ENCODE assay signal across 13 cellular contexts in genomic region chr2:126665483-126665882, GRCh38. TPM values are rescaled to one million over a fixed set of nuclear protein-coding genes. Genes with fewer than 3 reads are reported as not detected.
DNase-seq lines count a peak whose midpoint lies in the region; TF ChIP-seq lines count a peak whose summit lies in the region.
"Had no signal": no experiment of that assay in that cellular context is flagged by ENCODE, and none has a peak within 500 bp of the region (broad histone marks: within the 10 kb centered on the region; RNA-seq: fewer than 3 reads in every experiment).

No MANE protein-coding gene starts in this region.

- WGBS in H9 (ENCODE audit: extremely low coverage, insufficient read length, low lambda C conversion rate), result no CpG with 5 or more reads among the region's 9 CpGs
- no CpG with 5 or more reads among the region's 9 CpGs for WGBS in neuronal stem cell (ENCODE audit: extremely low coverage in 2 of 2, insufficient read length in 2 of 2, insufficient replicate concordance in 1 of 2), 2 donors

- H2BK12ac ChIP-seq in H9 (ENCODE audit: insufficient read length, low read depth, low read length), result no peak overlapping the region
- H2BK12ac ChIP-seq in neuronal stem cell (ENCODE audit: low read length), result no peak overlapping the region

- peaks cover 67% of the 10 kb centered on the region for H3K4me1 ChIP-seq in CD4-positive, alpha-beta memory T cell (ENCODE audit: insufficient read depth, low read length)
- no peaks in the 10 kb centered on the region for H3K4me1 ChIP-seq in H9 (ENCODE audit: insufficient read depth, low read length)
- H3K4me1 ChIP-seq in neuronal stem cell (ENCODE audit: control insufficient read depth in 2 of 2, insufficient read depth in 1 of 2, low read depth in 1 of 2, low read length in 2 of 2), result peaks cover 20 to 21% of the 10 kb centered on the region in 2 donors

- CTCF ChIA-PET in CD4-positive, alpha-beta memory T cell (lab: Charles Lee; ENCODE audit: partially characterized antibody), result interaction anchor here (2.0 kb wide), 1 partner anchor 12 kb away, joined by 6 read pairs; no protein-coding TSS in a partner anchor

- no peaks in the 10 kb centered on the region for H3K9me3 ChIP-seq in CD4-positive, alpha-beta memory T cell (ENCODE audit: control insufficient read depth in 1 of 2, low read length in 2 of 2)
- H3K9me3 ChIP-seq in H9 (ENCODE audit: control insufficient read depth, low read depth, low read length) (no peaks in the 10 kb centered on the region), neuronal stem cell (replicated peaks in 1 of 2; ENCODE audit: control insufficient read depth in 2 of 2, insufficient read depth in 1 of 2, low read depth in 1 of 2, low read length in 2 of 2) (no peaks in the 10 kb centered on the region)
- H3K9me3 ChIP-seq: vagina had no signal

- H3K27me3 ChIP-seq in CD4-positive, alpha-beta memory T cell (ENCODE audit: insufficient read depth, low read length), result no peaks in the 10 kb centered on the region
- no peaks in the 10 kb centered on the region for H3K27me3 ChIP-seq in H9 (ENCODE audit: insufficient read depth, low read length)
- no peaks in the 10 kb centered on the region for H3K27me3 ChIP-seq in neuronal stem cell (ENCODE audit: control insufficient read depth in 3 of 3, insufficient read depth in 3 of 3, low read depth in 1 of 3, low read length in 3 of 3)
- H3K27me3 ChIP-seq: vagina had no signal

- H3K18ac ChIP-seq in H9 (ENCODE audit: insufficient read length, low read depth, low read length), result no peak overlapping the region
- peak overlapping the region; percentile 59 for H3K18ac ChIP-seq in neuronal stem cell (ENCODE audit: low read length)

- H3K23ac ChIP-seq in H9 (ENCODE audit: insufficient read length, low read depth, low read length), result no peak overlapping the region
- peak overlapping the region; percentile 23 for H3K23ac ChIP-seq in neuronal stem cell (ENCODE audit: low read depth, low read length, poor library complexity)

- H3K4me3 ChIP-seq in CD4-positive, alpha-beta memory T cell (ENCODE audit: low read length in 2 of 2), result no peak overlapping the region
- no peak overlapping the region for H3K4me3 ChIP-seq in neuronal stem cell (ENCODE audit: low read length in 2 of 2)
- H3K4me3 ChIP-seq: PC-9, vagina had no signal

- H3K4me3 Mint-ChIP-seq in CD4-positive, alpha-beta memory T cell, result peak overlapping the region in 2 of 8 donors; percentile 24 to 78
- H3K4me3 Mint-ChIP-seq in H9 (no peak overlapping the region), brain (no peak overlapping the region)

- no peak overlapping the region for H4K5ac ChIP-seq in H9 (ENCODE audit: insufficient read length, low read depth, low read length)

- H3K27me3 Mint-ChIP-seq in CD4-positive, alpha-beta memory T cell, result no peaks in the 10 kb centered on the region
- H3K27me3 Mint-ChIP-seq in H9 (ENCODE audit: low read depth) (no peaks in the 10 kb centered on the region; the same call in 1 of the 2 replicates), brain (peaks cover 2% of the 10 kb centered on the region)

- H3K79me1 ChIP-seq in H9 (ENCODE audit: insufficient read depth, low read depth, low read length, poor library complexity, severe bottlenecking) (no peaks in the 10 kb centered on the region), neuronal stem cell (ENCODE audit: low read depth, low read length) (peaks cover 1% of the 10 kb centered on the region)

- H4K91ac ChIP-seq in H9 (ENCODE audit: insufficient read length, low read depth, low read length) (no peak overlapping the region), neuronal stem cell (ENCODE audit: low read depth, low read length, poor library complexity) (no peak overlapping the region)

- peak overlapping the region; percentile 76 to 98 (median 96) for H3K27ac Mint-ChIP-seq in CD4-positive, alpha-beta memory T cell
- peak overlapping the region in 2 of 3 experiments; percentile 45 to 93; a peak in 2 of 7 replicates for H3K27ac Mint-ChIP-seq in H9
- peak overlapping the region in 3 of 5 experiments; percentile 79 to 84 (median 83) for H3K27ac Mint-ChIP-seq in brain

- H3K56ac ChIP-seq in H9 (ENCODE audit: insufficient read length, low read depth, low read length), result no peak overlapping the region

- no peaks in the 10 kb centered on the region for H3K23me2 ChIP-seq in H9 (ENCODE audit: insufficient read length, low read depth, low read length, poor library complexity, severe bottlenecking)

- no peak for DNase-seq in CD4-positive, alpha-beta memory T cell
- DNase-seq in H9 (no peak), neuronal stem cell (ENCODE audit: low spot score) (no peak), midbrain (lab: John Stamatoyannopoulos, UW) (no peak), hippocampal formation (lab: John Stamatoyannopoulos, UW) (no peak), HUDEP-2 (lab: John Stamatoyannopoulos, UW; ENCODE audit: unreplicated experiment in 76 of 76) (no peak)
- DNase-seq: activated CD4-positive, CD25-positive, alpha-beta regulatory T cell; Kasumi-1; NCI-H146; PC-9; stimulated activated CD4-positive, alpha-beta T cell treated with anti-CD3 and anti-CD28 coated beads, Interleukin-1b, Interleukin-23, amount 100 ng/mL, for 48 hours had no signal

- TF ChIP-seq CTCF in H9 (conservative IDR thresholded peaks at IDR 0.05) (no peak), brain (conservative IDR thresholded peaks at IDR 0.05) (no peak)

- H3K27ac ChIP-seq in CD4-positive, alpha-beta memory T cell (ENCODE audit: low read depth, low read length), result no peak overlapping the region
- H3K27ac ChIP-seq in H9 (ENCODE audit: insufficient read length, low read depth, low read length) (no peak overlapping the region), neuronal stem cell (replicated peaks; ENCODE audit: low read length) (no peak overlapping the region)
- H3K27ac ChIP-seq: PC-9 had no signal

- H3K79me2 ChIP-seq in H9 (ENCODE audit: insufficient read depth, low read length), result no peaks in the 10 kb centered on the region

- H3K4me2 ChIP-seq in H9 (ENCODE audit: insufficient read depth, insufficient read length, low read length) (no peak overlapping the region), neuronal stem cell (ENCODE audit: insufficient read depth, low read length, poor library complexity, severe bottlenecking) (no peak overlapping the region)
- H3K4me2 ChIP-seq: PC-9 had no signal

- no peak overlapping the region for H2AFZ ChIP-seq in H9 (ENCODE audit: low read length)
- H2AFZ ChIP-seq in neuronal stem cell (ENCODE audit: low read length), result no peak overlapping the region
- H2AFZ ChIP-seq: PC-9 had no signal

- no peaks in the 10 kb centered on the region for H4K20me1 ChIP-seq in H9 (ENCODE audit: control insufficient read depth, insufficient read depth, insufficient read length)

- H4K8ac ChIP-seq in H9 (replicated peaks; ENCODE audit: insufficient read length, low read depth, low read length), result no peak overlapping the region
- H4K8ac ChIP-seq in neuronal stem cell (ENCODE audit: low read depth, low read length), result no peak overlapping the region

- peaks cover 55 to 90% (median 80%) of the 10 kb centered on the region in 4 donors for H3K4me1 Mint-ChIP-seq in CD4-positive, alpha-beta memory T cell
- H3K4me1 Mint-ChIP-seq in H9, result peaks cover 16 to 18% of the 10 kb centered on the region in 2 experiments
- H3K4me1 Mint-ChIP-seq in brain, result peaks cover 78% of the 10 kb centered on the region

- H3K36me3 Mint-ChIP-seq in CD4-positive, alpha-beta memory T cell, result peaks cover 29 to 42% of the 10 kb centered on the region in 2 donors
- H3K36me3 Mint-ChIP-seq in H9 (ENCODE audit: insufficient read depth in 1 of 3, low read depth in 3 of 3) (no peaks in the 10 kb centered on the region; a peak in 2 of 7 replicates), brain (no peaks in the 10 kb centered on the region)

- H2AK5ac ChIP-seq in H9 (ENCODE audit: insufficient read length, low read length) (no peak overlapping the region), neuronal stem cell (ENCODE audit: low read depth, low read length) (peak overlapping the region; percentile 25)

- no peaks in the 10 kb centered on the region for H3K9me3 Mint-ChIP-seq in CD4-positive, alpha-beta memory T cell
- no peaks in the 10 kb centered on the region for H3K9me3 Mint-ChIP-seq in H9
- H3K9me3 Mint-ChIP-seq in brain, result peaks cover 0 to 3% (median 0%) of the 10 kb centered on the region in 5 experiments

- no peak overlapping the region for H2BK15ac ChIP-seq in H9 (ENCODE audit: low read depth, low read length)
- H2BK15ac ChIP-seq in neuronal stem cell (ENCODE audit: low read length), result no peak overlapping the region

- H3K9ac ChIP-seq in H9 (ENCODE audit: extremely low read depth, insufficient read length, low read length), result no peak overlapping the region
- peak overlapping the region; percentile 12 for H3K9ac ChIP-seq in neuronal stem cell (ENCODE audit: low read depth, low read length, poor library complexity)

- H3T11ph ChIP-seq in H9 (ENCODE audit: low read length), result no peak overlapping the region

- no peak overlapping the region for H2BK20ac ChIP-seq in H9 (ENCODE audit: low read depth, low read length, poor library complexity, severe bottlenecking)

- H2BK120ac ChIP-seq in H9 (ENCODE audit: low read depth, low read length, poor library complexity, severe bottlenecking) (no peak overlapping the region), neuronal stem cell (ENCODE audit: low read depth, low read length) (no peak overlapping the region)

- peaks cover 10% of the 10 kb centered on the region for H3K36me3 ChIP-seq in CD4-positive, alpha-beta memory T cell (ENCODE audit: insufficient read depth, low read length)
- H3K36me3 ChIP-seq in neuronal stem cell (replicated peaks in 1 of 2; ENCODE audit: control insufficient read depth in 2 of 2, insufficient read depth in 2 of 2, low read length in 2 of 2), result peaks cover 0 to under 1% of the 10 kb centered on the region in 2 donors
- H3K36me3 ChIP-seq: vagina had no signal

- intact Hi-C loops in CD4-positive, alpha-beta memory T cell (cut with micrococcal nuclease), result no loop called here

- H3K4ac ChIP-seq in H9 (ENCODE audit: low read depth, low read length) (no peak overlapping the region), neuronal stem cell (ENCODE audit: low read length) (no peak overlapping the region)

- POLR2A ChIA-PET in CD4-positive, alpha-beta memory T cell (lab: Charles Lee; ENCODE audit: partially characterized antibody), result no interaction called here

- no peak overlapping the region for H3K14ac ChIP-seq in H9 (ENCODE audit: insufficient read depth, low read length)
- H3K14ac ChIP-seq in neuronal stem cell (ENCODE audit: low read length), result no peak overlapping the region

- H2BK5ac ChIP-seq in H9 (ENCODE audit: insufficient read length, low read length) (no peak overlapping the region), neuronal stem cell (ENCODE audit: low read length) (no peak overlapping the region)

RNA-seq across cellular contexts. Expression of gene GYPC, which starts 9.5 kb away (rescaled TPM):
- total RNA-seq in CD4-positive, alpha-beta memory T cell, result 10 to 100 TPM; 78.5 to 80.8 TPM
- polyA plus RNA-seq in CD4-positive, alpha-beta memory T cell, result 100 to 1,000 TPM; 145 to 165 TPM
- total RNA-seq in H9 (2021), result 13.6 and 14.0 TPM in 2 replicates
- polyA plus RNA-seq in brain (ENCODE audit: insufficient read depth, low read depth, low replicate concordance), result 12.9 TPM
- 24.1 TPM for polyA plus RNA-seq in neuronal stem cell (2013, experiment 1 of 2)
- 24.1 TPM for polyA plus RNA-seq in neuronal stem cell (2013, experiment 2 of 2)
- total RNA-seq: PC-9 had no signal
